Comparison of ENCODE assay signal across 15 cellular contexts in the genomic region with DNA sequence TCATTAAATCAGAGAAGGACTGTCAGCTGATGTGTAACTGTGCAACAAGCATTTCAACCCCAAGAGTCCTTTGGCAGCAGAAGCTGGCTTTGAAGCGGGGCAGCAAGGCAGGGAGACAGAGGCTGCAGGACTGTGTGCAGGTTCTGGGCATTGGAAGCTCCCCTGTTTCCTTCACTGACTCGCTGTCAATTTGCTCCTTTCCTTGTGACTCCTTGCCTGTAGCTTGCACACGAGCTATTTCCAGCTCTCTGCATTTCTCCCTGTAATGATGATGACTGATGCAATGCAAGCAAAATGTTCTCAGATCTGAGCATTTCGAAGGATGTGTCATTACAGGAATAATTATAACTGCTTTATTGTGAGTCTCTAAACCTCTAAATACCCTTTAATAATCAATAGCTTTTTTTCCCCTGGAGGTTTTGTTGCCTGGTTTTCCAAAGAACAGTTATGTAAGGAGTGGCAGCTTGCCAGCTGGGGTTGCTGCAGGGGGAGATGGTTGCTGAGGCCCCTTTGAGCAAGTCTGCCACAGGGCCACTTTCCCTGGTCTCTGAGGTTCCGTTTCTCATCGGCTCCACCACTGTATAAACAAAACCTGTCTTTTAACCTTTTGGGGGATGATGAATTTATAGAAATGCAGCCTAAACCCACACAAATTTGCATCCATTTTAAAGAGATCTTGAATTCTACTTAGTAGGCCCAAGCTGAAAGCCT. TPM values are rescaled to one million over a fixed set of nuclear protein-coding genes. Genes with fewer than 3 reads are reported as not detected.
DNase-seq lines count a peak whose midpoint lies in the region; ATAC-seq and TF ChIP-seq lines count a peak whose summit lies in the region.
"Had no signal": no experiment of that assay in that cellular context is flagged by ENCODE, and none has a peak within 500 bp of the region (broad histone marks: within the 10 kb centered on the region; RNA-seq: fewer than 3 reads in every experiment).

No MANE protein-coding gene starts in this region.

- no peak overlapping the region for H3K4me3 Mint-ChIP-seq in stimulated activated naive B cell treated with anti-CD40 and anti-IgM and Interleukin-4, amounts not matched to agents 10 μg/mL and 1 μg/mL and 100 μg/mL, for 72 hours
- H3K4me3 Mint-ChIP-seq: memory B cell; stimulated activated naive CD8-positive, alpha-beta T cell treated with anti-CD3 and anti-CD28 coated beads, Interleukin-15, Interleukin-2, amounts not matched to agents 100 ng/mL and 50 ng/mL, for 24 hours had no signal

- H3K4me1 ChIP-seq in ovary (ENCODE audit: insufficient read depth) = peaks cover 9% of the 10 kb centered on the region
- H3K4me1 ChIP-seq: Peyer's patch had no signal

- H3K36me3 ChIP-seq in SK-N-MC (ENCODE audit: insufficient read depth, low read length) (no peaks in the 10 kb centered on the region), ovary (no peaks in the 10 kb centered on the region)
- H3K36me3 ChIP-seq: Peyer's patch had no signal

- H3K27ac ChIP-seq in SK-N-MC = peak overlapping the region; percentile 76
- no peak overlapping the region for H3K27ac ChIP-seq in ovary
- H3K27ac ChIP-seq: Peyer's patch had no signal

- no peaks in the 10 kb centered on the region for H3K9me3 ChIP-seq in SK-N-MC (ENCODE audit: low read depth, low read length)
- no peaks in the 10 kb centered on the region for H3K9me3 ChIP-seq in ovary
- H3K9me3 ChIP-seq: Peyer's patch had no signal

- 43 to 45% (median 43%) methylated on average over 6 of the region's 6 CpGs for WGBS in ovary, 3 donors

- no peak for TF ChIP-seq EP300 in ovary (IDR thresholded peaks at IDR 0.05)

- intact Hi-C loops in ovary (cut with DNase I) = no loop called here

- H3K4me1 Mint-ChIP-seq in stimulated activated naive B cell treated with anti-CD40 and anti-IgM and Interleukin-4, amounts not matched to agents 10 μg/mL and 1 μg/mL and 100 μg/mL, for 72 hours = peaks cover 9 to 11% of the 10 kb centered on the region in 2 donors

- H3K36me3 Mint-ChIP-seq in stimulated activated naive B cell treated with anti-CD40 and anti-IgM and Interleukin-4, amounts not matched to agents 10 μg/mL and 1 μg/mL and 100 μg/mL, for 72 hours = no peaks in the 10 kb centered on the region
- H3K36me3 Mint-ChIP-seq: memory B cell had no signal

- H3K9me3 Mint-ChIP-seq in stimulated activated naive B cell treated with anti-CD40 and anti-IgM and Interleukin-4, amounts not matched to agents 10 μg/mL and 1 μg/mL and 100 μg/mL, for 72 hours = no peaks in the 10 kb centered on the region
- H3K9me3 Mint-ChIP-seq: memory B cell; stimulated activated naive CD8-positive, alpha-beta T cell treated with anti-CD3 and anti-CD28 coated beads, Interleukin-15, Interleukin-2, amounts not matched to agents 100 ng/mL and 50 ng/mL, for 24 hours had no signal

- DNase-seq in Ammon's horn (ENCODE audit: low spot score) (peak; percentile 78), SK-N-MC (ENCODE audit: low read depth, low spot score) (no peak), fibroblast of gingiva (ENCODE audit: low read depth) (peak; percentile 71), ovary (peak; percentile 35 to 54 (median 45))
- DNase-seq in stimulated activated naive B cell treated with anti-CD40 and anti-IgM and Interleukin-4, amounts not matched to agents 10 μg/mL and 1 μg/mL and 100 μg/mL, for 72 hours = no peak
- DNase-seq: activated CD4-positive, CD25-positive, alpha-beta regulatory T cell; activated gamma-delta T cell treated with Interleukin-2 at 50 U/mL for 16 hours; NCI-H187; Peyer's patch had no signal

- ATAC-seq in stimulated activated naive B cell treated with anti-CD40 and anti-IgM and Interleukin-4, amounts not matched to agents 10 μg/mL and 1 μg/mL and 100 μg/mL, for 72 hours (replicated peaks) = no peak
- ATAC-seq in HG02642 (IDR thresholded peaks at IDR 0.05; ENCODE audit: poor library complexity, unreplicated experiment) (no peak), HG03108 (IDR thresholded peaks at IDR 0.05; ENCODE audit: unreplicated experiment) (no peak), HG03135 (IDR thresholded peaks at IDR 0.05; ENCODE audit: unreplicated experiment) (no peak)

- no peak overlapping the region for H3K27ac Mint-ChIP-seq in stimulated activated naive B cell treated with anti-CD40 and anti-IgM and Interleukin-4, amounts not matched to agents 10 μg/mL and 1 μg/mL and 100 μg/mL, for 72 hours
- H3K27ac Mint-ChIP-seq: memory B cell; stimulated activated naive CD8-positive, alpha-beta T cell treated with anti-CD3 and anti-CD28 coated beads, Interleukin-15, Interleukin-2, amounts not matched to agents 100 ng/mL and 50 ng/mL, for 24 hours had no signal

- TF ChIP-seq POLR2A in ovary (IDR thresholded peaks at IDR 0.05) = no peak

- H3K9ac ChIP-seq in SK-N-MC (ENCODE audit: insufficient read length) = peak overlapping the region; percentile 38

- no peaks in the 10 kb centered on the region for H3K27me3 Mint-ChIP-seq in stimulated activated naive B cell treated with anti-CD40 and anti-IgM and Interleukin-4, amounts not matched to agents 10 μg/mL and 1 μg/mL and 100 μg/mL, for 72 hours

- H3K4me3 ChIP-seq in SK-N-MC (peak overlapping the region; percentile 24), ovary (no peak overlapping the region)
- H3K4me3 ChIP-seq: Peyer's patch had no signal

- H3K27me3 ChIP-seq in ovary = no peaks in the 10 kb centered on the region
- H3K27me3 ChIP-seq: Peyer's patch had no signal

- TF ChIP-seq CTCF in ovary (IDR thresholded peaks at IDR 0.05) = no peak

RNA-seq across cellular contexts. Expression of a gene that starts 2.9 kb away (rescaled TPM):
- 100 to 1,000 TPM in 3 of 7 donors, 10 to 100 TPM in 4; 38.0 to 191 (median 98.7) TPM for total RNA-seq in ovary
- polyA plus RNA-seq in ovary = 100 to 1,000 TPM; 161 to 748 TPM
- total RNA-seq: epithelial cell of proximal tubule had no signal

RNA-seq across cellular contexts. Expression of a gene that starts 37.8 kb away (rescaled TPM):
- total RNA-seq in ovary = 10 to 100 TPM; 31.5 to 50.2 (median 40.6) TPM
- polyA plus RNA-seq in ovary = 10 to 100 TPM; 22.5 to 47.3 TPM

Comparison
In these comparisons a context has a peak if more than half of its experiments do, and no peak if none do; other contexts are left out.
1. DNase-seq: peak in Ammon's horn (single experiment), fibroblast of gingiva (single experiment) and ovary (5 of 5); none in SK-N-MC (single experiment) and stimulated activated naive B cell treated with anti-CD40 and anti-IgM and Interleukin-4, amounts not matched to agents 10 μg/mL and 1 μg/mL and 100 μg/mL, for 72 hours (single experiment).